Comparison of ENCODE assay signal across 17 cellular contexts in genomic region chr22:29039148-29039547, GRCh38. TPM values are rescaled to one million over a fixed set of nuclear protein-coding genes. Genes with fewer than 3 reads are reported as not detected.
A peak's percentile ranks its signal among the peaks of the same experiment; 100 is the strongest.
DNase-seq lines count a peak whose midpoint lies in the region; TF ChIP-seq lines count a peak whose summit lies in the region.
"Had no signal": no experiment of that assay in that cellular context is flagged by ENCODE, and none has a peak within 500 bp of the region (broad histone marks: within the 10 kb centered on the region; RNA-seq: fewer than 3 reads in every experiment).

No MANE protein-coding gene starts in this region.

- H3F3A ChIP-seq in neural progenitor cell (ENCODE audit: low read depth) = no peaks in the 10 kb centered on the region

- H3K4me1 Mint-ChIP-seq in neural progenitor cell = peaks cover 58% of the 10 kb centered on the region
- H3K4me1 Mint-ChIP-seq in activated CD4-positive, alpha-beta memory T cell treated with anti-CD3 and anti-CD28 coated beads, Interleukin-2, amount 10 ng/mL, durations not matched to agents 7 days and 5 days = no peaks in the 10 kb centered on the region

- no peak overlapping the region for H2AFZ ChIP-seq in neural progenitor cell (replicated peaks)
- H2AFZ ChIP-seq: GM23338, PC-9 had no signal

- peaks cover 14% of the 10 kb centered on the region for H4K20me1 ChIP-seq in neural progenitor cell (ENCODE audit: low read depth)

- no peak overlapping the region for H3K4me3 ChIP-seq in neural progenitor cell
- H3K4me3 ChIP-seq: GM23338, PC-9 had no signal

- peaks cover 13% of the 10 kb centered on the region for H3K79me2 ChIP-seq in neural progenitor cell (ENCODE audit: low read depth)

- no peaks in the 10 kb centered on the region for H3K27me3 ChIP-seq in neural progenitor cell

- no peaks in the 10 kb centered on the region for H3K36me3 ChIP-seq in neural progenitor cell

- peak; percentile 8 for DNase-seq in NCI-H2107 treated with DMSO at 0.1 percent for 48 hours (lab: John Stamatoyannopoulos, UW; ENCODE audit: unreplicated experiment)
- no peak for DNase-seq in NCI-H2107 (lab: John Stamatoyannopoulos, UW)
- peak; percentile 42 for DNase-seq in HT-29 (ENCODE audit: low spot score)
- peak; percentile 85 for DNase-seq in islet precursor cell
- DNase-seq in neural progenitor cell (ENCODE audit: low spot score) = no peak
- DNase-seq in DMS153 (lab: John Stamatoyannopoulos, UW) = no peak
- no peak for DNase-seq in AG20443 (ENCODE audit: low spot score)
- no peak for DNase-seq in activated CD4-positive, alpha-beta memory T cell treated with anti-CD3 and anti-CD28 coated beads, Interleukin-2, amount 10 ng/mL, durations not matched to agents 7 days and 5 days
- DNase-seq: C1 segment of cervical spinal cord, NCI-H1694, NCI-H774, PC-9 had no signal

- no peak for TF ChIP-seq CTCF in neural progenitor cell (IDR thresholded peaks at IDR 0.05)

- no peak overlapping the region for H3K4me2 ChIP-seq in neural progenitor cell
- H3K4me2 ChIP-seq: GM23338, KMS-11, PC-9 had no signal

- CTCF ChIA-PET in activated CD4-positive, alpha-beta memory T cell treated with anti-CD3 and anti-CD28 coated beads, Interleukin-2, amount 10 ng/mL, durations not matched to agents 7 days and 5 days (lab: Charles Lee) = interaction anchor here (0.7 to 4.0 kb wide), 7 partner anchors 14 to 439 kb away, joined by 3 to 42 read pairs (median 5); no protein-coding TSS in a partner anchor

- H3K27ac Mint-ChIP-seq in neural progenitor cell = peak overlapping the region; percentile 91
- H3K27ac Mint-ChIP-seq in activated CD4-positive, alpha-beta memory T cell treated with anti-CD3 and anti-CD28 coated beads, Interleukin-2, amount 10 ng/mL, durations not matched to agents 7 days and 5 days = no peak overlapping the region
- H3K27ac Mint-ChIP-seq: GM23338 had no signal

- H3K4me3 Mint-ChIP-seq in neural progenitor cell = no peak overlapping the region
- no peak overlapping the region for H3K4me3 Mint-ChIP-seq in activated CD4-positive, alpha-beta memory T cell treated with anti-CD3 and anti-CD28 coated beads, Interleukin-2, amount 10 ng/mL, durations not matched to agents 7 days and 5 days
- H3K4me3 Mint-ChIP-seq: GM23338 had no signal

- peaks cover 18% of the 10 kb centered on the region for H3K36me3 Mint-ChIP-seq in neural progenitor cell
- no peaks in the 10 kb centered on the region for H3K36me3 Mint-ChIP-seq in activated CD4-positive, alpha-beta memory T cell treated with anti-CD3 and anti-CD28 coated beads, Interleukin-2, amount 10 ng/mL, durations not matched to agents 7 days and 5 days (ENCODE audit: low read depth)

- peaks cover 3% of the 10 kb centered on the region for H3K27me3 Mint-ChIP-seq in neural progenitor cell (ENCODE audit: insufficient read depth, low read depth)
- H3K27me3 Mint-ChIP-seq in activated CD4-positive, alpha-beta memory T cell treated with anti-CD3 and anti-CD28 coated beads, Interleukin-2, amount 10 ng/mL, durations not matched to agents 7 days and 5 days = peaks cover 8% of the 10 kb centered on the region

- H3K4me1 ChIP-seq in neural progenitor cell = no peaks in the 10 kb centered on the region

- POLR2A ChIA-PET in activated CD4-positive, alpha-beta memory T cell treated with anti-CD3 and anti-CD28 coated beads, Interleukin-2, amount 10 ng/mL, durations not matched to agents 7 days and 5 days (lab: Charles Lee) = interaction anchor here (0.7 to 2.0 kb wide), 2 partner anchors 249 to 439 kb away, joined by 3 to 4 read pairs; no protein-coding TSS in a partner anchor

- H3K9ac ChIP-seq in neural progenitor cell = no peak overlapping the region
- H3K9ac ChIP-seq: KMS-11 had no signal

- H3K9me3 Mint-ChIP-seq in neural progenitor cell = no peaks in the 10 kb centered on the region
- no peaks in the 10 kb centered on the region for H3K9me3 Mint-ChIP-seq in activated CD4-positive, alpha-beta memory T cell treated with anti-CD3 and anti-CD28 coated beads, Interleukin-2, amount 10 ng/mL, durations not matched to agents 7 days and 5 days
- H3K9me3 Mint-ChIP-seq: GM23338 had no signal

- no peaks in the 10 kb centered on the region for H3K9me3 ChIP-seq in neural progenitor cell (ENCODE audit: low read depth)

- no peak overlapping the region for H3K27ac ChIP-seq in neural progenitor cell
- H3K27ac ChIP-seq: KMS-11, PC-9 had no signal

RNA-seq across cellular contexts. Expression of gene C22orf31, which starts 22.5 kb away (rescaled TPM):
- not detected in 2 replicates for total RNA-seq in HT-29 (2014; rRNA removed; shearing (Covaris generic))
- not detected in 2 replicates for total RNA-seq in neural progenitor cell (ENCODE audit: low replicate concordance)
- total RNA-seq in activated CD4-positive, alpha-beta memory T cell treated with anti-CD3 and anti-CD28 coated beads, Interleukin-2, amount 10 ng/mL, durations not matched to agents 7 days and 5 days = not detected
- total RNA-seq: GM23338, M059J, NCI-H460, PC-9, SK-MEL-5 had no signal

RNA-seq across cellular contexts. Expression of gene KREMEN1, which starts 33.7 kb away (rescaled TPM):
- 4.6 and 6.8 TPM in 2 replicates for total RNA-seq in HT-29 (2014; rRNA removed; shearing (Covaris generic))
- 1.4 and 1.9 TPM in 2 replicates for total RNA-seq in neural progenitor cell (ENCODE audit: low replicate concordance)
- not detected for total RNA-seq in activated CD4-positive, alpha-beta memory T cell treated with anti-CD3 and anti-CD28 coated beads, Interleukin-2, amount 10 ng/mL, durations not matched to agents 7 days and 5 days

Comparison
In these comparisons a context has a peak if more than half of its experiments do, and no peak if none do; other contexts are left out.
1. DNase-seq: peak in NCI-H2107 treated with DMSO at 0.1 percent for 48 hours (single experiment), HT-29 (single experiment) and islet precursor cell (single experiment); none in NCI-H2107 (single experiment), neural progenitor cell (single experiment), DMS153 (single experiment), AG20443 (single experiment) and activated CD4-positive, alpha-beta memory T cell treated with anti-CD3 and anti-CD28 coated beads, Interleukin-2, amount 10 ng/mL, durations not matched to agents 7 days and 5 days (single experiment).